ENCODE assay signal across 16 cellular contexts in genomic region chr2:68263632-68264031, GRCh38. TPM values are rescaled to one million over a fixed set of nuclear protein-coding genes. Genes with fewer than 3 reads are reported as not detected.
"Had no signal": no experiment of that assay in that cellular context is flagged by ENCODE, and none has a peak within 500 bp of the region (broad histone marks: within the 10 kb centered on the region; RNA-seq: fewer than 3 reads in every experiment).

No MANE protein-coding gene starts in this region.

- H3K4me1 ChIP-seq: parathyroid adenoma, thyroid gland had no signal

- H3K9me3 ChIP-seq: thyroid gland had no signal

- FAIRE-seq: bronchial epithelial cell, endometrium, urothelium cell line had no signal

- H3K9ac ChIP-seq: parathyroid adenoma had no signal

- H3K36me3 ChIP-seq: thyroid gland had no signal

- H3K27me3 ChIP-seq: dorsolateral prefrontal cortex, thyroid gland had no signal

- H2AFZ ChIP-seq: parathyroid adenoma had no signal

- H3K79me2 ChIP-seq: parathyroid adenoma had no signal

- H3K4me3 ChIP-seq: dorsolateral prefrontal cortex, lung, thyroid gland had no signal

- H3K27ac ChIP-seq: dorsolateral prefrontal cortex, parathyroid adenoma, thyroid gland had no signal

- ATAC-seq: activated T-cell treated with anti-CD3 and anti-CD28 coated beads, Interleukin-2, amount 50 U/mL, for 72 hours; esophagus mucosa; naive thymus-derived CD4-positive, alpha-beta T cell; stimulated activated effector memory CD8-positive, alpha-beta T cell treated with anti-CD3 and anti-CD28 coated beads, Interleukin-12 subunit alpha, Interleukin-12 subunit beta, amount 100 ng/mL, for 72 hours had no signal

- DNase-seq: activated CD4-positive, alpha-beta memory T cell treated with anti-CD3 and anti-CD28 coated beads, Interleukin-2, amount 10 ng/mL, durations not matched to agents 7 days and 5 days; activated CD8-positive, alpha-beta memory T cell treated with anti-CD3 and anti-CD28 coated beads, Interleukin-2, amount 50 U/mL, for 4 hours; activated gamma-delta T cell treated with Interleukin-2 at 50 U/mL for 16 hours; activated naive CD8-positive, alpha-beta T cell treated with anti-CD3 and anti-CD28 coated beads, Interleukin-2, amount 10 ng/mL, durations not matched to agents 7 days and 5 days; activated T-cell treated with anti-CD3 and anti-CD28 coated beads, Interleukin-2, amount 50 U/mL, for 72 hours; aorta; dorsolateral prefrontal cortex; naive thymus-derived CD4-positive, alpha-beta T cell; thyroid gland had no signal

RNA-seq across cellular contexts. Expression of gene CNRIP1, which starts 56.1 kb away (rescaled TPM):
- total RNA-seq: activated CD4-positive, alpha-beta memory T cell treated with anti-CD3 and anti-CD28 coated beads, Interleukin-2, amount 10 ng/mL, durations not matched to agents 7 days and 5 days; activated naive CD8-positive, alpha-beta T cell treated with anti-CD3 and anti-CD28 coated beads, Interleukin-2, amount 10 ng/mL, durations not matched to agents 7 days and 5 days; activated T-cell treated with anti-CD3 and anti-CD28 coated beads, Interleukin-2, amount 50 U/mL, for 72 hours had no signal
- polyA plus RNA-seq: naive thymus-derived CD4-positive, alpha-beta T cell had no signal
